In the genomic region with DNA sequence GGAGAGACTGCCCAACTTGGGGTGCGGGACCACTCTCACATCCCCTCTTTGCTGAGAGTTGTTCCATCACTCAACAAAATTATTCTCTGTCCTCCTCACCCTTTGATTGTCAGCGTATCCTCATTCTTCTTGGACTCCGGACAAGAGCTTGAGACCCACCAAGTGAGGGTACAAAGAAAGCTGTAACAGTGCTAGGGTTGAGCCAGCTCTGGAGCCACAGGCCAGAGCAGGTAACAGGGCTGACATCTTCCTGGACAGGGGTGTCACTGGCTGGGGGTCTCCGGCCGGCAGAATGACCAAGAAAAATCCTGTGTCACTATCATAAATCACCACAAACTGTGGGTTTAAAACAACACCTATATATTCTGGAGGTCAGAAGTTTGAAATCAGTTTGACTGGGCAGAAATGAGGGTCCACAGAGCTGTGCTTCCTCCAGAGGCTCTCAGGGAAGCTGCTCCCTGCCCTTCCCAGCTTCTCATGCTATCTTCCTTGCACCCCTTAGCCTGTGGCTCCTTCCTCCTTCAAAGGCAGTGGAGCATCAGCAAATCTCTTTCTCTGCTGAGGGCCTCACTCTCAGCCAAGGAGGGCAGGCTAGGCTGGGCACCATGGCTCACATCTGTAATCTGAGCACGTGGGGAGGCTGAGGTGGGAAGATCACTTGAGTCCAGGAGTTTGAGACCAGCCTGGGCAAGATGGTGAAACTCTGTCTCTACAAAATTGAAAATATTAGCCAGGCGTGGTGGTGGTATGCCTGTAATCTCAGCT, we compare ENCODE assay signal across 1 cellular context.
TF ChIP-seq lines count a peak whose summit lies in the region.

No MANE protein-coding gene starts in this region.

TF ChIP-seq in HepG2, 621 proteins besides CTCF, POLR2A, EP300 and RAD21:
- TF ChIP-seq ZBTB7B (CRISPR knock-in tag; IDR thresholded peaks at IDR 0.05): no peak
- TF ChIP-seq ZNF33A (CRISPR knock-in tag; IDR thresholded peaks at IDR 0.05; ENCODE audit: borderline replicate concordance): no peak
- TF ChIP-seq SNAI1 (CRISPR knock-in tag; IDR thresholded peaks at IDR 0.05; ENCODE audit: borderline replicate concordance): no peak
- TF ChIP-seq HDAC6 (IDR thresholded peaks at IDR 0.05; ENCODE audit: low read depth, low read length): no peak
- no peak for TF ChIP-seq ZNF773 (CRISPR knock-in tag; IDR thresholded peaks at IDR 0.05; ENCODE audit: borderline replicate concordance)
- no peak for TF ChIP-seq ZNF205 (CRISPR knock-in tag; IDR thresholded peaks at IDR 0.05)
- no peak for TF ChIP-seq ZC3H13 (CRISPR knock-in tag; IDR thresholded peaks at IDR 0.05)
- TF ChIP-seq NKX3-1 (CRISPR knock-in tag; IDR thresholded peaks at IDR 0.05): no peak
- TF ChIP-seq SP4 (CRISPR knock-in tag; IDR thresholded peaks at IDR 0.05): no peak
- TF ChIP-seq SP2 (CRISPR knock-in tag; IDR thresholded peaks at IDR 0.05): no peak
